In genomic region chr6:160837146-160837545, GRCh38 we compare ENCODE assay signal across 11 cellular contexts.
"Had no signal": no experiment of that assay in that cellular context is flagged by ENCODE, and none has a peak within 500 bp of the region (broad histone marks: within the 10 kb centered on the region; RNA-seq: fewer than 3 reads in every experiment).

No MANE protein-coding gene starts in this region.

- H3K9me3 Mint-ChIP-seq: activated naive CD8-positive, alpha-beta T cell treated with anti-CD3 and anti-CD28 coated beads for 36 hours; activated T-cell treated with anti-CD3 and anti-CD28 coated beads, Interleukin-2, amount 50 U/mL, for 24 hours; immature natural killer cell; natural killer cell treated with Interleukin-12 subunit alpha and Interleukin-12 subunit beta and Interleukin-15 and Interleukin-18, amount 100 ng/mL, for 72 hours; stimulated activated effector memory CD8-positive, alpha-beta T cell treated with anti-CD3 and anti-CD28 coated beads, Interleukin-12 subunit alpha, Interleukin-12 subunit beta, amount 100 ng/mL, for 72 hours had no signal

- H3K36me3 ChIP-seq: thyroid gland had no signal

- H3K4me3 ChIP-seq: thyroid gland had no signal

- H3K36me3 Mint-ChIP-seq: activated naive CD8-positive, alpha-beta T cell treated with anti-CD3 and anti-CD28 coated beads for 36 hours; immature natural killer cell; natural killer cell treated with Interleukin-12 subunit alpha and Interleukin-12 subunit beta and Interleukin-15 and Interleukin-18, amount 100 ng/mL, for 72 hours; stimulated activated effector memory CD8-positive, alpha-beta T cell treated with anti-CD3 and anti-CD28 coated beads, Interleukin-12 subunit alpha, Interleukin-12 subunit beta, amount 100 ng/mL, for 72 hours had no signal

- H3K27me3 ChIP-seq: thyroid gland had no signal

- ATAC-seq: esophagus mucosa; left lobe of liver; natural killer cell treated with Interleukin-12 subunit alpha and Interleukin-12 subunit beta and Interleukin-15 and Interleukin-18, amount 100 ng/mL, for 72 hours; stimulated activated effector memory CD8-positive, alpha-beta T cell treated with anti-CD3 and anti-CD28 coated beads, Interleukin-12 subunit alpha, Interleukin-12 subunit beta, amount 100 ng/mL, for 72 hours had no signal

- DNase-seq: activated CD4-positive, alpha-beta T cell treated with anti-CD3 and anti-CD28 coated beads, Interleukin-2, amount 50 U/mL, for 4 hours; activated CD4-positive, CD25-positive, alpha-beta regulatory T cell treated with anti-CD3 and anti-CD28 coated beads, Interleukin-2, amount 50 U/mL, for 72 hours; activated effector memory CD4-positive, alpha-beta T cell treated with Interleukin-2 at 50 U/mL for 16 hours; activated naive CD8-positive, alpha-beta T cell treated with anti-CD3 and anti-CD28 coated beads for 36 hours; activated T-cell treated with anti-CD3 and anti-CD28 coated beads, Interleukin-2, amount 50 U/mL, for 24 hours; immature natural killer cell; thyroid gland had no signal

- H3K27me3 Mint-ChIP-seq: activated T-cell treated with anti-CD3 and anti-CD28 coated beads, Interleukin-2, amount 50 U/mL, for 24 hours; natural killer cell treated with Interleukin-12 subunit alpha and Interleukin-12 subunit beta and Interleukin-15 and Interleukin-18, amount 100 ng/mL, for 72 hours had no signal

- H3K27ac Mint-ChIP-seq: activated naive CD8-positive, alpha-beta T cell treated with anti-CD3 and anti-CD28 coated beads for 36 hours; activated T-cell treated with anti-CD3 and anti-CD28 coated beads, Interleukin-2, amount 50 U/mL, for 24 hours; immature natural killer cell; natural killer cell treated with Interleukin-12 subunit alpha and Interleukin-12 subunit beta and Interleukin-15 and Interleukin-18, amount 100 ng/mL, for 72 hours; stimulated activated effector memory CD8-positive, alpha-beta T cell treated with anti-CD3 and anti-CD28 coated beads, Interleukin-12 subunit alpha, Interleukin-12 subunit beta, amount 100 ng/mL, for 72 hours had no signal

- H3K4me3 Mint-ChIP-seq: activated naive CD8-positive, alpha-beta T cell treated with anti-CD3 and anti-CD28 coated beads for 36 hours; activated T-cell treated with anti-CD3 and anti-CD28 coated beads, Interleukin-2, amount 50 U/mL, for 24 hours; immature natural killer cell; natural killer cell treated with Interleukin-12 subunit alpha and Interleukin-12 subunit beta and Interleukin-15 and Interleukin-18, amount 100 ng/mL, for 72 hours; stimulated activated effector memory CD8-positive, alpha-beta T cell treated with anti-CD3 and anti-CD28 coated beads, Interleukin-12 subunit alpha, Interleukin-12 subunit beta, amount 100 ng/mL, for 72 hours had no signal

- H3K4me1 ChIP-seq: thyroid gland had no signal

- H3K27ac ChIP-seq: thyroid gland had no signal

- H3K4me1 Mint-ChIP-seq: activated naive CD8-positive, alpha-beta T cell treated with anti-CD3 and anti-CD28 coated beads for 36 hours; immature natural killer cell; stimulated activated effector memory CD8-positive, alpha-beta T cell treated with anti-CD3 and anti-CD28 coated beads, Interleukin-12 subunit alpha, Interleukin-12 subunit beta, amount 100 ng/mL, for 72 hours had no signal
